39 cellular contexts compared by ENCODE assay signal in genomic region chr19:56951672-56952071, GRCh38.
"Had no signal": no experiment of that assay in that cellular context is flagged by ENCODE, and none has a peak within 500 bp of the region (broad histone marks: within the 10 kb centered on the region; RNA-seq: fewer than 3 reads in every experiment).

No MANE protein-coding gene starts in this region.

- H3K4me3 ChIP-seq: adrenal gland, ascending aorta, body of pancreas, breast epithelium, cardiac muscle cell had no signal

- H3K4me1 Mint-ChIP-seq: activated naive CD4-positive, alpha-beta T cell treated with anti-CD3 and anti-CD28 coated beads, Interleukin-2, amount 10 ng/mL, durations not matched to agents 7 days and 5 days; activated naive CD4-positive, alpha-beta T cell treated with anti-CD3 and anti-CD28 coated beads, Interleukin-2, amount 50 U/mL, for 24 hours; activated naive CD8-positive, alpha-beta T cell treated with anti-CD3 and anti-CD28 coated beads for 36 hours; activated naive CD8-positive, alpha-beta T cell treated with anti-CD3 and anti-CD28 coated beads, Interleukin-2, amount 10 ng/mL, durations not matched to agents 7 days and 5 days; activated naive CD8-positive, alpha-beta T cell treated with anti-CD3 and anti-CD28 coated beads, Interleukin-2, amount 50 U/mL, for 24 hours; activated T-helper 17 cell treated with anti-CD3 and anti-CD28 coated beads, Interleukin-2, amount 50 U/mL, for 72 hours; central memory CD8-positive, alpha-beta T cell had no signal

- FAIRE-seq: astrocyte had no signal

- H3K36me3 ChIP-seq: adrenal gland, ascending aorta, brain microvascular endothelial cell, breast epithelium, cardiac muscle cell had no signal

- ATAC-seq: activated naive CD4-positive, alpha-beta T cell treated with anti-CD3 and anti-CD28 coated beads, Interleukin-2, amount 50 U/mL, for 72 hours; activated naive CD8-positive, alpha-beta T cell treated with anti-CD3 and anti-CD28 coated beads, Interleukin-2, amount 50 U/mL, for 24 hours; activated T-cell treated with anti-CD3 and anti-CD28 coated beads, Interleukin-2, amount 50 U/mL, for 4 hours; activated T-cell treated with anti-CD3 and anti-CD28 coated beads, Interleukin-2, amount 50 U/mL, for 72 hours; activated T-helper 17 cell treated with anti-CD3 and anti-CD28 coated beads, Interleukin-2, amount 50 U/mL, for 72 hours; body of pancreas had no signal

- H3K27me3 ChIP-seq: adrenal gland, ascending aorta, body of pancreas, brain microvascular endothelial cell, breast epithelium, cardiac muscle cell had no signal

- H3K27me3 Mint-ChIP-seq: activated naive CD4-positive, alpha-beta T cell treated with anti-CD3 and anti-CD28 coated beads, Interleukin-2, amount 10 ng/mL, durations not matched to agents 7 days and 5 days; activated naive CD4-positive, alpha-beta T cell treated with anti-CD3 and anti-CD28 coated beads, Interleukin-2, amount 50 U/mL, for 24 hours; activated naive CD8-positive, alpha-beta T cell; activated naive CD8-positive, alpha-beta T cell treated with anti-CD3 and anti-CD28 coated beads, Interleukin-2, amount 10 ng/mL, durations not matched to agents 7 days and 5 days; activated T-cell treated with anti-CD3 and anti-CD28 coated beads, Interleukin-2, amount 50 U/mL, for 24 hours; activated T-helper 17 cell treated with anti-CD3 and anti-CD28 coated beads, Interleukin-2, amount 50 U/mL, for 72 hours had no signal

- H3K4me3 Mint-ChIP-seq: activated naive CD4-positive, alpha-beta T cell treated with anti-CD3 and anti-CD28 coated beads for 36 hours; activated naive CD4-positive, alpha-beta T cell treated with anti-CD3 and anti-CD28 coated beads, Interleukin-2, amount 10 ng/mL, durations not matched to agents 7 days and 5 days; activated naive CD4-positive, alpha-beta T cell treated with anti-CD3 and anti-CD28 coated beads, Interleukin-2, amount 50 U/mL, for 24 hours; activated naive CD8-positive, alpha-beta T cell; activated naive CD8-positive, alpha-beta T cell treated with anti-CD3 and anti-CD28 coated beads for 36 hours; activated naive CD8-positive, alpha-beta T cell treated with anti-CD3 and anti-CD28 coated beads, Interleukin-2, amount 10 ng/mL, durations not matched to agents 7 days and 5 days; activated naive CD8-positive, alpha-beta T cell treated with anti-CD3 and anti-CD28 coated beads, Interleukin-2, amount 50 U/mL, for 24 hours; activated T-cell treated with anti-CD3 and anti-CD28 coated beads, Interleukin-2, amount 50 U/mL, for 24 hours; activated T-cell treated with anti-CD3 and anti-CD28 coated beads, Interleukin-2, amount 50 U/mL, for 4 hours; activated T-cell treated with anti-CD3 and anti-CD28 coated beads, Interleukin-2, amount 50 U/mL, for 72 hours; activated T-helper 1 cell treated with anti-CD3 and anti-CD28 coated beads, Interleukin-12 subunit alpha, Interleukin-12 subunit beta, Interleukin-2, Interleukin-4 antibody, amounts not matched to agents 30 ng/mL and 10 ng/mL and 1 ng/mL, durations not matched to agents 14 hours and 24 hours and 36 hours; activated T-helper 17 cell treated with anti-CD3 and anti-CD28 coated beads, Interleukin-2, amount 50 U/mL, for 72 hours; brain; central memory CD8-positive, alpha-beta T cell had no signal

- H3K36me3 Mint-ChIP-seq: activated naive CD4-positive, alpha-beta T cell treated with anti-CD3 and anti-CD28 coated beads, Interleukin-2, amount 10 ng/mL, durations not matched to agents 7 days and 5 days; activated naive CD8-positive, alpha-beta T cell treated with anti-CD3 and anti-CD28 coated beads, Interleukin-2, amount 10 ng/mL, durations not matched to agents 7 days and 5 days; brain had no signal

- H3K9me3 ChIP-seq: adrenal gland, body of pancreas had no signal

- H3K4me1 ChIP-seq: ascending aorta, body of pancreas, breast epithelium had no signal

- H3K27ac Mint-ChIP-seq: activated naive CD4-positive, alpha-beta T cell treated with anti-CD3 and anti-CD28 coated beads for 36 hours; activated naive CD4-positive, alpha-beta T cell treated with anti-CD3 and anti-CD28 coated beads, Interleukin-2, amount 10 ng/mL, durations not matched to agents 7 days and 5 days; activated naive CD4-positive, alpha-beta T cell treated with anti-CD3 and anti-CD28 coated beads, Interleukin-2, amount 50 U/mL, for 24 hours; activated naive CD4-positive, alpha-beta T cell treated with anti-CD3 and anti-CD28 coated beads, Interleukin-2, amount 50 U/mL, for 72 hours; activated naive CD8-positive, alpha-beta T cell; activated naive CD8-positive, alpha-beta T cell treated with anti-CD3 and anti-CD28 coated beads for 36 hours; activated naive CD8-positive, alpha-beta T cell treated with anti-CD3 and anti-CD28 coated beads, Interleukin-2, amount 10 ng/mL, durations not matched to agents 7 days and 5 days; activated naive CD8-positive, alpha-beta T cell treated with anti-CD3 and anti-CD28 coated beads, Interleukin-2, amount 50 U/mL, for 24 hours; activated T-cell treated with anti-CD3 and anti-CD28 coated beads, Interleukin-2, amount 50 U/mL, for 24 hours; activated T-cell treated with anti-CD3 and anti-CD28 coated beads, Interleukin-2, amount 50 U/mL, for 72 hours; activated T-helper 1 cell treated with anti-CD3 and anti-CD28 coated beads, Interleukin-12 subunit alpha, Interleukin-12 subunit beta, Interleukin-2, Interleukin-4 antibody, amounts not matched to agents 30 ng/mL and 10 ng/mL and 1 ng/mL, durations not matched to agents 14 hours and 24 hours and 36 hours; activated T-helper 17 cell treated with anti-CD3 and anti-CD28 coated beads, Interleukin-2, amount 50 U/mL, for 72 hours; activated T-helper 2 cell treated with anti-CD3 and anti-CD28 coated beads, Interferon-gamma antibody, Interleukin-2, Interleukin-4, amounts not matched to agents 10 μg/mL and 5 μg/mL and 100 μg/mL, durations not matched to agents 14 hours and 24 hours and 36 hours; brain had no signal

- H3K27ac ChIP-seq: adrenal gland, ascending aorta, body of pancreas, brain microvascular endothelial cell, breast epithelium, cardiac muscle cell had no signal

- DNase-seq: activated effector memory CD4-positive, alpha-beta T cell treated with anti-CD3 and anti-CD28 coated beads, Interleukin-2, amount 50 U/mL, for 16 hours; activated effector memory CD4-positive, alpha-beta T cell treated with Interleukin-2 at 50 U/mL for 16 hours; activated gamma-delta T cell; activated gamma-delta T cell treated with Interleukin-2 at 50 U/mL for 16 hours; activated naive CD4-positive, alpha-beta T cell; activated naive CD4-positive, alpha-beta T cell treated with anti-CD3 and anti-CD28 coated beads for 36 hours; activated naive CD4-positive, alpha-beta T cell treated with anti-CD3 and anti-CD28 coated beads, Interleukin-2, amount 10 ng/mL, durations not matched to agents 7 days and 5 days; activated naive CD4-positive, alpha-beta T cell treated with anti-CD3 and anti-CD28 coated beads, Interleukin-2, amount 50 U/mL, for 16 hours; activated naive CD4-positive, alpha-beta T cell treated with Interleukin-2 at 50 U/mL for 16 hours; activated naive CD8-positive, alpha-beta T cell treated with anti-CD3 and anti-CD28 coated beads for 36 hours; activated naive CD8-positive, alpha-beta T cell treated with anti-CD3 and anti-CD28 coated beads, Interleukin-2, amount 10 ng/mL, durations not matched to agents 7 days and 5 days; activated naive CD8-positive, alpha-beta T cell treated with anti-CD3 and anti-CD28 coated beads, Interleukin-2, amount 50 U/mL, for 24 hours; activated T-cell treated with anti-CD3 and anti-CD28 coated beads, Interleukin-2, amount 50 U/mL, for 1 hour; activated T-cell treated with anti-CD3 and anti-CD28 coated beads, Interleukin-2, amount 50 U/mL, for 24 hours; activated T-cell treated with anti-CD3 and anti-CD28 coated beads, Interleukin-2, amount 50 U/mL, for 4 hours; activated T-cell treated with anti-CD3 and anti-CD28 coated beads, Interleukin-2, amount 50 U/mL, for 48 hours; activated T-cell treated with anti-CD3 and anti-CD28 coated beads, Interleukin-2, amount 50 U/mL, for 72 hours; adrenal gland; amniotic stem cell; amygdala; anterior cingulate cortex; aorta; body of pancreas; brain microvascular endothelial cell; caudate nucleus; central memory CD4-positive, alpha-beta T cell; cerebellar nuclear complex had no signal
